In the genomic region with DNA sequence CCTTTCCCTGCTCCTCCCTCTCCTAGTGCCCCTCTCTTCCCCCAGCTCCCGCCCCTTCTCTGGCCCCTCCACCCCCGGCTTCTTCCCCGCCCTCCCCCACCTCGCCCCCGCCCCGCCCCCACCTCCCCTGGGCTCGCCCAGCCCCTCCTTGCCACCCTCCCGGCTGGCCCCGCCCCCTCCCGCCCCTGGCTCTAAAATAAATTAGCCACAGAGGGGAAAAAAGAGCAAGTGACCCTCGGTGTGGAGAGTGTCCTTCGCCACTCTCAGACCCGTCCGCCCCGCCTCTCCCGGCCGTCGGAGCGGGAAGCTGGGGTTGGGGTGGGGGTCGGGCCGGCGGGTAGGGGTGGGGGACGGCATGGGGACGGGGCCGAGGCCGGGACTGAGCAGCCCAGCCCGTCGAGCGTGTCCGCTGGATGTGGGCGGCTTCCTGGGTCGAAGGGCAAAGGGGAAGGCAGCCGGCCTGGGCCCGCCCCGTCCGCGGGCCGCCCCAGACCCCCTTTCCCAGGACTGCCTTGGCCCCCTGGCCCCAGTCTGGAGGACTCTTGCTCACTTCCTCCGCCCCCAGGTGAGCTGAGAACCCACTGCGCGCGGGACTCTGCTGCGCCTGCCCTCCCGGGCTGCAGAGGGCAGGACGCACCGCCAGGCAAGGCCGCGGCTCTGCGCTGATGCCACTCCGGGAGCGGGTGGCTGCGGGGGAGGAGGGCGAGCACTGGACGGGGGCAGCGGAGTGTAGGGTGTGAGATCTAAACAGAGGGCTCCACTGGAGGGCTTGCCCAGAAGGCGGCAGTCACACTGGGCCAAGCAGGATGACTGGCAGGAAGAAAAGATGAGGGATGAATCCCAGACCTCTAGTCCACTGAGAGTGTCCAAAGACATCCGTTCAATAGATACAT, we compare ENCODE assay signal across 1 cellular context.
TF ChIP-seq lines count a peak whose summit lies in the region.

No MANE protein-coding gene starts in this region.

TF ChIP-seq in H1, 55 proteins besides CTCF, POLR2A, EP300 and RAD21:
- TF ChIP-seq JUND (IDR thresholded peaks at IDR 0.05; ENCODE audit: low read length) (no peak), CBX8 (IDR thresholded peaks at IDR 0.05; ENCODE audit: borderline replicate concordance, low read depth, low read length) (no peak), GTF2F1 (IDR thresholded peaks at IDR 0.05; ENCODE audit: borderline replicate concordance, low read depth, low read length) (no peak), RXRA (IDR thresholded peaks at IDR 0.05; ENCODE audit: insufficient read depth, low read depth, low read length) (no peak), PHF8 (conservative IDR thresholded peaks at IDR 0.05; ENCODE audit: low read depth, low read length) (no peak), EGR1 (IDR thresholded peaks at IDR 0.05; ENCODE audit: borderline replicate concordance, low read depth, low read length) (0 out of 2 replicates have a peak, but pooled peaks have one; percentile 6), SIRT6 (IDR thresholded peaks at IDR 0.05; ENCODE audit: low read length) (no peak), MAFK (IDR thresholded peaks at IDR 0.05; ENCODE audit: low read depth, low read length) (no peak), KDM5A (IDR thresholded peaks at IDR 0.05; ENCODE audit: low read length) (no peak), CHD1 (IDR thresholded peaks at IDR 0.05; ENCODE audit: low read depth, low read length) (no peak), KDM4A (IDR thresholded peaks at IDR 0.05; ENCODE audit: low read depth, low read length, severe bottlenecking) (peak; percentile 9), TBP (IDR thresholded peaks at IDR 0.05; ENCODE audit: low read depth, low read length) (no peak), NANOG (IDR thresholded peaks at IDR 0.05; ENCODE audit: insufficient read depth, low read depth, low read length, poor library complexity, severe bottlenecking) (no peak), SP2 (IDR thresholded peaks at IDR 0.05; ENCODE audit: low read length) (no peak), YY1 (IDR thresholded peaks at IDR 0.05; ENCODE audit: low read depth, low read length) (no peak), TCF12 (IDR thresholded peaks at IDR 0.05; ENCODE audit: low read depth, low read length) (no peak), TEAD4 (IDR thresholded peaks at IDR 0.05; ENCODE audit: low read depth, low read length) (no peak), HDAC6 (IDR thresholded peaks at IDR 0.05; ENCODE audit: low read depth, low read length) (no peak), KDM1A (IDR thresholded peaks at IDR 0.05; ENCODE audit: borderline replicate concordance, low read length) (no peak), SUZ12 (IDR thresholded peaks at IDR 0.05; ENCODE audit: low read length) (peak; percentile 14; the same call in 1 of the 2 replicates), TAF7 (optimal IDR thresholded peaks at IDR 0.05; ENCODE audit: borderline replicate concordance, low read depth, low read length) (no peak)
- TF ChIP-seq, protein P1, sequence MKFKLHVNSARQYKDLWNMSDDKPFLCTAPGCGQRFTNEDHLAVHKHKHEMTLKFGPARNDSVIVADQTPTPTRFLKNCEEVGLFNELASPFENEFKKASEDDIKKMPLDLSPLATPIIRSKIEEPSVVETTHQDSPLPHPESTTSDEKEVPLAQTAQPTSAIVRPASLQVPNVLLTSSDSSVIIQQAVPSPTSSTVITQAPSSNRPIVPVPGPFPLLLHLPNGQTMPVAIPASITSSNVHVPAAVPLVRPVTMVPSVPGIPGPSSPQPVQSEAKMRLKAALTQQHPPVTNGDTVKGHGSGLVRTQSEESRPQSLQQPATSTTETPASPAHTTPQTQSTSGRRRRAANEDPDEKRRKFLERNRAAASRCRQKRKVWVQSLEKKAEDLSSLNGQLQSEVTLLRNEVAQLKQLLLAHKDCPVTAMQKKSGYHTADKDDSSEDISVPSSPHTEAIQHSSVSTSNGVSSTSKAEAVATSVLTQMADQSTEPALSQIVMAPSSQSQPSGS (IDR thresholded peaks at IDR 0.05; ENCODE audit: low read length), result no peak
- TF ChIP-seq, protein P2, sequence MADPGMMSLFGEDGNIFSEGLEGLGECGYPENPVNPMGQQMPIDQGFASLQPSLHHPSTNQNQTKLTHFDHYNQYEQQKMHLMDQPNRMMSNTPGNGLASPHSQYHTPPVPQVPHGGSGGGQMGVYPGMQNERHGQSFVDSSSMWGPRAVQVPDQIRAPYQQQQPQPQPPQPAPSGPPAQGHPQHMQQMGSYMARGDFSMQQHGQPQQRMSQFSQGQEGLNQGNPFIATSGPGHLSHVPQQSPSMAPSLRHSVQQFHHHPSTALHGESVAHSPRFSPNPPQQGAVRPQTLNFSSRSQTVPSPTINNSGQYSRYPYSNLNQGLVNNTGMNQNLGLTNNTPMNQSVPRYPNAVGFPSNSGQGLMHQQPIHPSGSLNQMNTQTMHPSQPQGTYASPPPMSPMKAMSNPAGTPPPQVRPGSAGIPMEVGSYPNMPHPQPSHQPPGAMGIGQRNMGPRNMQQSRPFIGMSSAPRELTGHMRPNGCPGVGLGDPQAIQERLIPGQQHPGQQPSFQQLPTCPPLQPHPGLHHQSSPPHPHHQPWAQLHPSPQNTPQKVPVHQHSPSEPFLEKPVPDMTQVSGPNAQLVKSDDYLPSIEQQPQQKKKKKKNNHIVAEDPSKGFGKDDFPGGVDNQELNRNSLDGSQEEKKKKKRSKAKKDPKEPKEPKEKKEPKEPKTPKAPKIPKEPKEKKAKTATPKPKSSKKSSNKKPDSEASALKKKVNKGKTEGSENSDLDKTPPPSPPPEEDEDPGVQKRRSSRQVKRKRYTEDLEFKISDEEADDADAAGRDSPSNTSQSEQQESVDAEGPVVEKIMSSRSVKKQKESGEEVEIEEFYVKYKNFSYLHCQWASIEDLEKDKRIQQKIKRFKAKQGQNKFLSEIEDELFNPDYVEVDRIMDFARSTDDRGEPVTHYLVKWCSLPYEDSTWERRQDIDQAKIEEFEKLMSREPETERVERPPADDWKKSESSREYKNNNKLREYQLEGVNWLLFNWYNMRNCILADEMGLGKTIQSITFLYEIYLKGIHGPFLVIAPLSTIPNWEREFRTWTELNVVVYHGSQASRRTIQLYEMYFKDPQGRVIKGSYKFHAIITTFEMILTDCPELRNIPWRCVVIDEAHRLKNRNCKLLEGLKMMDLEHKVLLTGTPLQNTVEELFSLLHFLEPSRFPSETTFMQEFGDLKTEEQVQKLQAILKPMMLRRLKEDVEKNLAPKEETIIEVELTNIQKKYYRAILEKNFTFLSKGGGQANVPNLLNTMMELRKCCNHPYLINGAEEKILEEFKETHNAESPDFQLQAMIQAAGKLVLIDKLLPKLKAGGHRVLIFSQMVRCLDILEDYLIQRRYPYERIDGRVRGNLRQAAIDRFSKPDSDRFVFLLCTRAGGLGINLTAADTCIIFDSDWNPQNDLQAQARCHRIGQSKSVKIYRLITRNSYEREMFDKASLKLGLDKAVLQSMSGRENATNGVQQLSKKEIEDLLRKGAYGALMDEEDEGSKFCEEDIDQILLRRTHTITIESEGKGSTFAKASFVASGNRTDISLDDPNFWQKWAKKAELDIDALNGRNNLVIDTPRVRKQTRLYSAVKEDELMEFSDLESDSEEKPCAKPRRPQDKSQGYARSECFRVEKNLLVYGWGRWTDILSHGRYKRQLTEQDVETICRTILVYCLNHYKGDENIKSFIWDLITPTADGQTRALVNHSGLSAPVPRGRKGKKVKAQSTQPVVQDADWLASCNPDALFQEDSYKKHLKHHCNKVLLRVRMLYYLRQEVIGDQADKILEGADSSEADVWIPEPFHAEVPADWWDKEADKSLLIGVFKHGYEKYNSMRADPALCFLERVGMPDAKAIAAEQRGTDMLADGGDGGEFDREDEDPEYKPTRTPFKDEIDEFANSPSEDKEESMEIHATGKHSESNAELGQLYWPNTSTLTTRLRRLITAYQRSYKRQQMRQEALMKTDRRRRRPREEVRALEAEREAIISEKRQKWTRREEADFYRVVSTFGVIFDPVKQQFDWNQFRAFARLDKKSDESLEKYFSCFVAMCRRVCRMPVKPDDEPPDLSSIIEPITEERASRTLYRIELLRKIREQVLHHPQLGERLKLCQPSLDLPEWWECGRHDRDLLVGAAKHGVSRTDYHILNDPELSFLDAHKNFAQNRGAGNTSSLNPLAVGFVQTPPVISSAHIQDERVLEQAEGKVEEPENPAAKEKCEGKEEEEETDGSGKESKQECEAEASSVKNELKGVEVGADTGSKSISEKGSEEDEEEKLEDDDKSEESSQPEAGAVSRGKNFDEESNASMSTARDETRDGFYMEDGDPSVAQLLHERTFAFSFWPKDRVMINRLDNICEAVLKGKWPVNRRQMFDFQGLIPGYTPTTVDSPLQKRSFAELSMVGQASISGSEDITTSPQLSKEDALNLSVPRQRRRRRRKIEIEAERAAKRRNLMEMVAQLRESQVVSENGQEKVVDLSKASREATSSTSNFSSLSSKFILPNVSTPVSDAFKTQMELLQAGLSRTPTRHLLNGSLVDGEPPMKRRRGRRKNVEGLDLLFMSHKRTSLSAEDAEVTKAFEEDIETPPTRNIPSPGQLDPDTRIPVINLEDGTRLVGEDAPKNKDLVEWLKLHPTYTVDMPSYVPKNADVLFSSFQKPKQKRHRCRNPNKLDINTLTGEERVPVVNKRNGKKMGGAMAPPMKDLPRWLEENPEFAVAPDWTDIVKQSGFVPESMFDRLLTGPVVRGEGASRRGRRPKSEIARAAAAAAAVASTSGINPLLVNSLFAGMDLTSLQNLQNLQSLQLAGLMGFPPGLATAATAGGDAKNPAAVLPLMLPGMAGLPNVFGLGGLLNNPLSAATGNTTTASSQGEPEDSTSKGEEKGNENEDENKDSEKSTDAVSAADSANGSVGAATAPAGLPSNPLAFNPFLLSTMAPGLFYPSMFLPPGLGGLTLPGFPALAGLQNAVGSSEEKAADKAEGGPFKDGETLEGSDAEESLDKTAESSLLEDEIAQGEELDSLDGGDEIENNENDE (IDR thresholded peaks at IDR 0.05; ENCODE audit: insufficient replicate concordance, low read length), result no peak
- TF ChIP-seq, protein P3, sequence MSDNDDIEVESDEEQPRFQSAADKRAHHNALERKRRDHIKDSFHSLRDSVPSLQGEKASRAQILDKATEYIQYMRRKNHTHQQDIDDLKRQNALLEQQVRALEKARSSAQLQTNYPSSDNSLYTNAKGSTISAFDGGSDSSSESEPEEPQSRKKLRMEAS (IDR thresholded peaks at IDR 0.05), result no peak
